15 cellular contexts compared by ENCODE assay signal in genomic region chr11:64044730-64045386, GRCh38. TPM values are rescaled to one million over a fixed set of nuclear protein-coding genes. Genes with fewer than 3 reads are reported as not detected.
DNase-seq lines count a peak whose midpoint lies in the region; ATAC-seq and TF ChIP-seq lines count a peak whose summit lies in the region.
"Had no signal": no experiment of that assay in that cellular context is flagged by ENCODE, and none has a peak within 500 bp of the region (broad histone marks: within the 10 kb centered on the region; RNA-seq: fewer than 3 reads in every experiment).

No MANE protein-coding gene starts in this region.

- ATAC-seq in GM21526 (IDR thresholded peaks at IDR 0.05; ENCODE audit: low FRiP score, unreplicated experiment): no peak
- no peak for ATAC-seq in activated T-helper 17 cell treated with anti-CD3 and anti-CD28 coated beads, Interleukin-2, amount 50 U/mL, for 72 hours (replicated peaks)
- ATAC-seq in upper lobe of right lung: no peak
- ATAC-seq: stimulated activated naive CD8-positive, alpha-beta T cell treated with anti-CD3 and anti-CD28 coated beads, Interleukin-15, Interleukin-2, amounts not matched to agents 100 U/mL and 50 U/mL, for 24 hours had no signal

- H3K4me1 ChIP-seq in BLaER1: peaks cover 78% of the 10 kb centered on the region
- H3K4me1 ChIP-seq in muscle layer of colon (ENCODE audit: insufficient read depth, low read length): peaks cover 6% of the 10 kb centered on the region
- no peaks in the 10 kb centered on the region for H3K4me1 ChIP-seq in MM.1S (ENCODE audit: low read length)
- no peaks in the 10 kb centered on the region for H3K4me1 ChIP-seq in upper lobe of right lung

- H3K79me2 ChIP-seq in MM.1S (ENCODE audit: low read length): no peaks in the 10 kb centered on the region

- H3K27ac ChIP-seq in BLaER1 (peak overlapping the region; percentile 66), muscle layer of colon (ENCODE audit: low read depth, low read length) (peak overlapping the region; percentile 71), MM.1S (ENCODE audit: low read length) (no peak overlapping the region), upper lobe of right lung (no peak overlapping the region)

- H3K9me3 ChIP-seq in BLaER1 (no peaks in the 10 kb centered on the region), muscle layer of colon (ENCODE audit: low read length) (no peaks in the 10 kb centered on the region), MM.1S (replicated peaks; ENCODE audit: insufficient read depth, low read length) (no peaks in the 10 kb centered on the region), upper lobe of right lung (no peaks in the 10 kb centered on the region)

- no peaks in the 10 kb centered on the region for H3K4me1 Mint-ChIP-seq in activated T-helper 17 cell treated with anti-CD3 and anti-CD28 coated beads, Interleukin-2, amount 50 U/mL, for 72 hours

- DNase-seq in MV-4-11 (lab: John Stamatoyannopoulos, UW) (peak; percentile 25), SKM-1 (lab: John Stamatoyannopoulos, UW; ENCODE audit: unreplicated experiment) (peak; percentile 20), MM.1S (no peak), upper lobe of right lung (no peak)
- DNase-seq: activated naive CD4-positive, alpha-beta T cell treated with Interleukin-2 at 50 U/mL for 16 hours; CD4-positive, alpha-beta T cell; HFFc6; NCI-H2029 treated with DMSO at 0.1 percent for 48 hours; stimulated activated naive CD8-positive, alpha-beta T cell treated with anti-CD3 and anti-CD28 coated beads, Interleukin-15, Interleukin-2, amounts not matched to agents 100 U/mL and 50 U/mL, for 24 hours had no signal

- no peak overlapping the region for H2AFZ ChIP-seq in MM.1S (ENCODE audit: low read length)

- peaks cover 8% of the 10 kb centered on the region for H3K27me3 Mint-ChIP-seq in activated T-helper 17 cell treated with anti-CD3 and anti-CD28 coated beads, Interleukin-2, amount 50 U/mL, for 72 hours

- H3K4me3 Mint-ChIP-seq in activated T-helper 17 cell treated with anti-CD3 and anti-CD28 coated beads, Interleukin-2, amount 50 U/mL, for 72 hours: no peak overlapping the region
- H3K4me3 Mint-ChIP-seq: CD4-positive, alpha-beta T cell; HFFc6 had no signal

- H3K27ac Mint-ChIP-seq in activated T-helper 17 cell treated with anti-CD3 and anti-CD28 coated beads, Interleukin-2, amount 50 U/mL, for 72 hours: no peak overlapping the region
- H3K27ac Mint-ChIP-seq: CD4-positive, alpha-beta T cell; HFFc6 had no signal

- H3K27me3 ChIP-seq in BLaER1 (no peaks in the 10 kb centered on the region), muscle layer of colon (ENCODE audit: control insufficient read depth in 1 of 2, insufficient read depth in 2 of 2, low read length in 2 of 2) (no peaks in the 10 kb centered on the region), MM.1S (replicated peaks; ENCODE audit: insufficient read depth, low read length) (no peaks in the 10 kb centered on the region), upper lobe of right lung (no peaks in the 10 kb centered on the region)

- no peak for TF ChIP-seq CTCF in MM.1S (IDR thresholded peaks at IDR 0.05; ENCODE audit: low read length)
- no peak for TF ChIP-seq CTCF in upper lobe of right lung (IDR thresholded peaks at IDR 0.05)

- no peaks in the 10 kb centered on the region for H3K36me3 Mint-ChIP-seq in activated T-helper 17 cell treated with anti-CD3 and anti-CD28 coated beads, Interleukin-2, amount 50 U/mL, for 72 hours (ENCODE audit: low read depth)

- intact Hi-C loops in upper lobe of right lung (cut with DNase I): no loop called here

- no peaks in the 10 kb centered on the region for H3K36me3 ChIP-seq in BLaER1
- no peaks in the 10 kb centered on the region for H3K36me3 ChIP-seq in muscle layer of colon (ENCODE audit: insufficient read depth, low read length)
- no peaks in the 10 kb centered on the region for H3K36me3 ChIP-seq in MM.1S (replicated peaks; ENCODE audit: insufficient read depth, low read length)
- no peaks in the 10 kb centered on the region for H3K36me3 ChIP-seq in upper lobe of right lung

- H3K9ac ChIP-seq in BLaER1 (peak overlapping the region; percentile 15; the same call in 1 of the 2 replicates), muscle layer of colon (ENCODE audit: low read length) (no peak overlapping the region), MM.1S (ENCODE audit: low read length) (no peak overlapping the region)

- H4K20me1 ChIP-seq in BLaER1 (peaks cover 98% of the 10 kb centered on the region), MM.1S (ENCODE audit: insufficient read depth, low read length) (no peaks in the 10 kb centered on the region)

- no peaks in the 10 kb centered on the region for H3K9me2 ChIP-seq in MM.1S (replicated peaks; ENCODE audit: insufficient read depth, low read length)

- no peaks in the 10 kb centered on the region for H3F3A ChIP-seq in MM.1S (ENCODE audit: insufficient read depth, low read length)

- no peak overlapping the region for H3K4me3 ChIP-seq in BLaER1
- no peak overlapping the region for H3K4me3 ChIP-seq in muscle layer of colon (ENCODE audit: low read depth in 1 of 2, low read length in 2 of 2)
- H3K4me3 ChIP-seq in MM.1S (ENCODE audit: low read length): no peak overlapping the region
- H3K4me3 ChIP-seq in upper lobe of right lung: no peak overlapping the region
- H3K4me3 ChIP-seq: lung had no signal

- H3K9me3 Mint-ChIP-seq in activated T-helper 17 cell treated with anti-CD3 and anti-CD28 coated beads, Interleukin-2, amount 50 U/mL, for 72 hours: no peaks in the 10 kb centered on the region
- H3K9me3 Mint-ChIP-seq: CD4-positive, alpha-beta T cell; HFFc6 had no signal

- peak overlapping the region; percentile 65 for H3K4me2 ChIP-seq in BLaER1
- H3K4me2 ChIP-seq in MM.1S (ENCODE audit: low read depth, low read length): no peak overlapping the region

RNA-seq across cellular contexts. Expression of gene FLRT1, which starts 9.1 kb away (rescaled TPM):
- total RNA-seq in activated T-helper 17 cell treated with anti-CD3 and anti-CD28 coated beads, Interleukin-2, amount 50 U/mL, for 72 hours: not detected
- total RNA-seq in upper lobe of right lung: not detected
- total RNA-seq: CD4-positive, alpha-beta T cell; epithelial cell of proximal tubule had no signal

RNA-seq across cellular contexts. Expression of gene OTUB1, which starts 58.6 kb away (rescaled TPM):
- 10 to 100 TPM; 59.4 to 84.2 TPM for total RNA-seq in activated T-helper 17 cell treated with anti-CD3 and anti-CD28 coated beads, Interleukin-2, amount 50 U/mL, for 72 hours
- 60.6 TPM for total RNA-seq in upper lobe of right lung

Comparison
In these comparisons a context has a peak if more than half of its experiments do, and no peak if none do; other contexts are left out.
1. H3K27ac ChIP-seq: peak in BLaER1 (single experiment) and muscle layer of colon (single experiment); none in MM.1S (single experiment) and upper lobe of right lung (single experiment).
2. DNase-seq: peak in MV-4-11 (single experiment) and SKM-1 (single experiment); none in MM.1S (single experiment) and upper lobe of right lung (single experiment).